ENCODE assay signal across 16 cellular contexts in the genomic region with DNA sequence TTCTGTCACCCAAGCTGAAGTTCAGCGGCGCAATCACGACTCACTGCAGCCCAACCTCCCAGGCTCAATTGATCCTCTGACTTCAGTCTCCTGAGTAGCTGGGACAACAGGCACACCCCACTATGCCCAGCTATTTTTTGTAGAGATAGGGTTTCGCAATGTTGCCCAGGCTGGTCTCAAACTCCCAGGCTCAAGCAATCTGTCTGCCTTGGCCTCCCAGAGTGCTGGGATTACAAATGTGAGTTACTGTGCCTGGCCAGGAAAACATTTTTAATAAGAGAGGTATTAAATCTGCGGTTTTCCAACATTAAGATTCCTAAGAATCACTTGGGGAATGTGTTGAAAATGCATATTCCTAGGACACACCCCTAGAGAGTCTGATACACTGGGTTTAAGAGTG.
"Had no signal": no experiment of that assay in that cellular context is flagged by ENCODE, and none has a peak within 500 bp of the region (broad histone marks: within the 10 kb centered on the region; RNA-seq: fewer than 3 reads in every experiment).

No MANE protein-coding gene starts in this region.

- DNase-seq: activated CD4-positive, alpha-beta memory T cell treated with anti-CD3 and anti-CD28 coated beads for 36 hours; activated CD4-positive, CD25-positive, alpha-beta regulatory T cell treated with anti-CD3 and anti-CD28 coated beads, Interleukin-2, amount 50 U/mL, for 72 hours; activated CD8-positive, alpha-beta memory T cell treated with anti-CD3 and anti-CD28 coated beads, Interleukin-2, amount 50 U/mL, for 4 hours; activated naive CD4-positive, alpha-beta T cell treated with anti-CD3 and anti-CD28 coated beads, Interleukin-2, amount 50 U/mL, for 16 hours; amniotic stem cell; body of pancreas; cortex of kidney; effector CD8-positive, alpha-beta T cell; kidney glomerular epithelial cell; naive B cell; stimulated activated CD4-positive, alpha-beta T cell treated with anti-CD3 and anti-CD28 coated beads, Interleukin-1b, Interleukin-23, amount 100 ng/mL, for 48 hours; stimulated activated naive B cell treated with anti-CD40 and anti-IgM and Interleukin-4, amounts not matched to agents 10 μg/mL and 1 μg/mL and 100 μg/mL, for 72 hours had no signal

- H3K27me3 Mint-ChIP-seq: activated CD4-positive, alpha-beta memory T cell treated with anti-CD3 and anti-CD28 coated beads for 36 hours; central memory CD8-positive, alpha-beta T cell had no signal

- H3K4me1 Mint-ChIP-seq: central memory CD8-positive, alpha-beta T cell; naive B cell had no signal

- H3K27ac Mint-ChIP-seq: activated CD4-positive, alpha-beta memory T cell treated with anti-CD3 and anti-CD28 coated beads for 36 hours; naive B cell had no signal

- H3K9me3 Mint-ChIP-seq: activated CD4-positive, alpha-beta memory T cell treated with anti-CD3 and anti-CD28 coated beads for 36 hours; central memory CD8-positive, alpha-beta T cell; naive B cell had no signal

- H3K4me3 Mint-ChIP-seq: activated CD4-positive, alpha-beta memory T cell treated with anti-CD3 and anti-CD28 coated beads for 36 hours; central memory CD8-positive, alpha-beta T cell; naive B cell; stimulated activated naive B cell treated with anti-CD40 and anti-IgM and Interleukin-4, amounts not matched to agents 10 μg/mL and 1 μg/mL and 100 μg/mL, for 72 hours had no signal

- H3K4me3 ChIP-seq: body of pancreas, hepatocyte, lung, tibial nerve had no signal
